Comparison of ENCODE assay signal across 1 cellular context in the genomic region with DNA sequence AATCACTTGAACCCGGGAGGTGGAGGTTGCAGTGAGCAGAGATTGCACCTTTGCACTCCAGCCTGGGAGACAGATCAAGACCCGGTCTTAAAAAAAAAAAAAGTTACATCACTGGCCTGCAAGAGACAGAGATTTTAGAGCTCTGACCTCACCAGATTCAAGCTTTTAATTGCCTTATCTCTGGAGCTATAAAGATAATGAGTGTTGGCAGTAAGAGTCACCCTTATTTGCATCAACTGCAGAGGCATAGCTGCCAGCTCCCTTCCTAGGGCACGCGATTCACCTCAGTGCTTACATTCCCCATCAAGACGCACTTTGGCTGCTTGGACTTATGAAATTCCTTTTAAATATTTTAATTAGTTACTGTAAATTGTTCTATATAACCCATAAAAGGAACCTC.
A peak's percentile ranks its signal among the peaks of the same experiment; 100 is the strongest.
TF ChIP-seq lines count a peak whose summit lies in the region.

No MANE protein-coding gene starts in this region.

TF ChIP-seq in HEK293, 187 proteins besides CTCF, POLR2A, EP300 and RAD21 (continued from another document):
- TF ChIP-seq, protein P1, sequence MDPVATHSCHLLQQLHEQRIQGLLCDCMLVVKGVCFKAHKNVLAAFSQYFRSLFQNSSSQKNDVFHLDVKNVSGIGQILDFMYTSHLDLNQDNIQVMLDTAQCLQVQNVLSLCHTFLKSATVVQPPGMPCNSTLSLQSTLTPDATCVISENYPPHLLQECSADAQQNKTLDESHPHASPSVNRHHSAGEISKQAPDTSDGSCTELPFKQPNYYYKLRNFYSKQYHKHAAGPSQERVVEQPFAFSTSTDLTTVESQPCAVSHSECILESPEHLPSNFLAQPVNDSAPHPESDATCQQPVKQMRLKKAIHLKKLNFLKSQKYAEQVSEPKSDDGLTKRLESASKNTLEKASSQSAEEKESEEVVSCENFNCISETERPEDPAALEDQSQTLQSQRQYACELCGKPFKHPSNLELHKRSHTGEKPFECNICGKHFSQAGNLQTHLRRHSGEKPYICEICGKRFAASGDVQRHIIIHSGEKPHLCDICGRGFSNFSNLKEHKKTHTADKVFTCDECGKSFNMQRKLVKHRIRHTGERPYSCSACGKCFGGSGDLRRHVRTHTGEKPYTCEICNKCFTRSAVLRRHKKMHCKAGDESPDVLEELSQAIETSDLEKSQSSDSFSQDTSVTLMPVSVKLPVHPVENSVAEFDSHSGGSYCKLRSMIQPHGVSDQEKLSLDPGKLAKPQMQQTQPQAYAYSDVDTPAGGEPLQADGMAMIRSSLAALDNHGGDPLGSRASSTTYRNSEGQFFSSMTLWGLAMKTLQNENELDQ (tag by site-specific recombination; IDR thresholded peaks at IDR 0.05; ENCODE audit: low read depth): no peak
- TF ChIP-seq ZNF501 (tag by site-specific recombination; IDR thresholded peaks at IDR 0.05) (peak; percentile 68; the same call in 1 of the 2 replicates), ZNF473 (tag by site-specific recombination; IDR thresholded peaks at IDR 0.05) (no peak), ZNF560 (tag by site-specific recombination; IDR thresholded peaks at IDR 0.05; ENCODE audit: borderline replicate concordance) (no peak)
